10 cellular contexts compared by ENCODE assay signal in genomic region chr6:7241709-7242645, GRCh38.
DNase-seq lines count a peak whose midpoint lies in the region; ATAC-seq, FAIRE-seq and TF ChIP-seq lines count a peak whose summit lies in the region.
"Had no signal": no experiment of that assay in that cellular context is flagged by ENCODE, and none has a peak within 500 bp of the region (broad histone marks: within the 10 kb centered on the region; RNA-seq: fewer than 3 reads in every experiment).

No MANE protein-coding gene starts in this region.

- in situ Hi-C loops in brain microvascular endothelial cell (cut with HindIII; ENCODE audit: low pct_ligation_motif_present, low sequenced_read_pairs): loop anchor here (25.0 kb wide), 1 partner anchor 530 kb away; no protein-coding TSS in a partner anchor

- FAIRE-seq in A549 (lab: Jason Lieb, UNC): no peak
- FAIRE-seq: keratinocyte had no signal

- H3K27ac ChIP-seq in A549 (peak overlapping the region; percentile 59 to 63; a peak in 5 of 6 replicates), brain microvascular endothelial cell (peak overlapping the region; percentile 39)

- no peak overlapping the region for H3K4me3 ChIP-seq in A549
- no peak overlapping the region for H3K4me3 ChIP-seq in brain microvascular endothelial cell (ENCODE audit: low read depth, low read length)

- H3K9me3 ChIP-seq in A549: no peaks in the 10 kb centered on the region

- H3K4me1 ChIP-seq in A549: peaks cover 28% of the 10 kb centered on the region

- no peak for TF ChIP-seq RAD21 in A549 (conservative IDR thresholded peaks at IDR 0.05 in 1 of 2, IDR thresholded peaks at IDR 0.05 in 1 of 2)

- no peak for TF ChIP-seq EP300 in A549 (IDR thresholded peaks at IDR 0.05)

- WGBS in A549 (ENCODE audit: missing lambda C conversion rate): 31% methylated on average over 9 of the region's 13 CpGs

- no peaks in the 10 kb centered on the region for H3K27me3 ChIP-seq in brain microvascular endothelial cell (replicated peaks)

- DNase-seq in A549 (ENCODE audit: low read depth in 1 of 2, low spot score in 1 of 2): no peak
- peak; percentile 40 for DNase-seq in HK-2 (ENCODE audit: unreplicated experiment)
- peak; percentile 12 for DNase-seq in brain microvascular endothelial cell
- peak; percentile 59 for DNase-seq in mucosa of gallbladder (ENCODE audit: low spot score)
- DNase-seq in islet precursor cell: no peak
- no peak for DNase-seq in activated CD4-positive, alpha-beta T cell treated with anti-CD3 and anti-CD28 coated beads for 48 hours
- no peak for DNase-seq in stimulated activated CD4-positive, alpha-beta T cell treated with anti-CD3 and anti-CD28 coated beads, Interleukin-4, amount 100 ng/mL, for 24 hours
- DNase-seq: activated gamma-delta T cell treated with Interleukin-2 at 50 U/mL for 16 hours had no signal

- peak; percentile 23 to 42; a peak in 4 of 6 replicates for ATAC-seq in A549
- ATAC-seq in HG02610 (IDR thresholded peaks at IDR 0.05; ENCODE audit: unreplicated experiment): no peak

- peaks cover 14% of the 10 kb centered on the region for H3K36me3 ChIP-seq in brain microvascular endothelial cell (replicated peaks)

- no peak for TF ChIP-seq POLR2A in A549 (IDR thresholded peaks at IDR 0.05; ENCODE audit: low read length)

- H3K4me2 ChIP-seq in A549: peak overlapping the region; percentile 66

- CTCF ChIA-PET in A549 (lab: Yijun Ruan, JAX): interaction anchor here (0.7 to 4.9 kb wide), 9 partner anchors 10 to 565 kb away, joined by 3 to 43 read pairs (median 5); no protein-coding TSS in a partner anchor

- POLR2A ChIA-PET in A549 (lab: Yijun Ruan, JAX): no interaction called here

- TF ChIP-seq CTCF in A549 (IDR thresholded peaks at IDR 0.05): no peak
- TF ChIP-seq CTCF in brain microvascular endothelial cell (IDR thresholded peaks at IDR 0.05; ENCODE audit: low read depth, low read length, missing control alignments): no peak

TF ChIP-seq in A549, 52 proteins besides CTCF, POLR2A, EP300 and RAD21:
- no peak for TF ChIP-seq KDM1A (IDR thresholded peaks at IDR 0.05; ENCODE audit: low read depth)
- TF ChIP-seq HOXB13 (CRISPR knock-in tag; IDR thresholded peaks at IDR 0.05; ENCODE audit: low read depth): no peak
- no peak for TF ChIP-seq ZSCAN20 (CRISPR knock-in tag; IDR thresholded peaks at IDR 0.05)
- no peak for TF ChIP-seq EHF (CRISPR knock-in tag; IDR thresholded peaks at IDR 0.05)
- TF ChIP-seq FOSL2 (IDR thresholded peaks at IDR 0.05): no peak
- no peak for TF ChIP-seq FOSL2 (CRISPR knock-in tag; IDR thresholded peaks at IDR 0.05)
TF ChIP-seq in A549: peak in this region for 0.

Comparison
In these comparisons a context has a peak if more than half of its experiments do, and no peak if none do; other contexts are left out.
1. DNase-seq: peak in HK-2 (single experiment), brain microvascular endothelial cell (single experiment) and mucosa of gallbladder (single experiment); none in A549 (0 of 2), islet precursor cell (single experiment), activated CD4-positive, alpha-beta T cell treated with anti-CD3 and anti-CD28 coated beads for 48 hours (single experiment) and stimulated activated CD4-positive, alpha-beta T cell treated with anti-CD3 and anti-CD28 coated beads, Interleukin-4, amount 100 ng/mL, for 24 hours (single experiment).